In the genomic region with DNA sequence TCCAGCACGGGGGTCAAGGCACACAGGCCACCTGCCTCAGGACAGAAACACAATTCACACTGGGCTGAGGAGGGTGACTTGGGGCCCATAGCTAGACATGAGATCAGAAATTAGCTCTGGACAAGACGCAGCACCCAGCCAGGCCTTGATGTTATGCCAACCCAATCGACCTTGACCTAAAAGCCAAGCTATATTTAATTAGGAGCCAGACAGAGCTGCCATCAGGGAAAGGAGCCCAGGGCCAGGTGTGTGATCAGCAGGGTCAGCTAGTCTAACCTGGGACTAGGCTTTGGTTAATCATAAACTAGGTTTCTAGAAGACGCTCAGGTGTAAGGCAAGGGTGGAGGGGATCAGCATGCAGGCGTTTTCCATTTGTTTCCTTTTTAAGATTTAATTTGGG, we compare ENCODE assay signal across 17 cellular contexts. TPM values are rescaled to one million over a fixed set of nuclear protein-coding genes. Genes with fewer than 3 reads are reported as not detected.
A peak's percentile ranks its signal among the peaks of the same experiment; 100 is the strongest.
DNase-seq lines count a peak whose midpoint lies in the region; ATAC-seq and TF ChIP-seq lines count a peak whose summit lies in the region.
"Had no signal": no experiment of that assay in that cellular context is flagged by ENCODE, and none has a peak within 500 bp of the region (broad histone marks: within the 10 kb centered on the region; RNA-seq: fewer than 3 reads in every experiment).

No MANE protein-coding gene starts in this region.

- peak in 1 of 3 donors; percentile 10 for TF ChIP-seq POLR2A in body of pancreas (IDR thresholded peaks at IDR 0.05)

- no peaks in the 10 kb centered on the region for H3K36me3 ChIP-seq in body of pancreas (replicated peaks in 1 of 2; ENCODE audit: insufficient read depth in 1 of 2, low read depth in 2 of 2)

- intact Hi-C loops in body of pancreas (cut with DNase I) (no loop called here), left colon (cut with DNase I, micrococcal nuclease) (no loop called here)

- H3K27ac ChIP-seq in body of pancreas, result peak overlapping the region; percentile 51 to 71 (median 60)
- H3K27ac ChIP-seq: A549, GM23248 had no signal

- H3K27me3 ChIP-seq in body of pancreas, result no peaks in the 10 kb centered on the region

- ATAC-seq in body of pancreas (peak; percentile 95), left colon (peak; percentile 88), HG03280 (IDR thresholded peaks at IDR 0.05; ENCODE audit: unreplicated experiment) (no peak)
- ATAC-seq: A549, K562, PC-3 had no signal

- no peak for TF ChIP-seq CTCF in body of pancreas (IDR thresholded peaks at IDR 0.05)

- peaks cover 20% of the 10 kb centered on the region for H3K4me1 ChIP-seq in body of pancreas
- H3K4me1 ChIP-seq: A549 had no signal

- 11 to 17% methylated on average over 5 of the region's 5 CpGs for WGBS in body of pancreas, 2 donors

- peak; percentile 53 for DNase-seq in COLO668 (lab: John Stamatoyannopoulos, UW; ENCODE audit: unreplicated experiment)
- DNase-seq in body of pancreas, result peak; percentile 86 to 93 (median 90)
- DNase-seq in left colon, result peak in 1 of 2 donors; percentile 5
- DNase-seq in renal cortical epithelial cell (ENCODE audit: low read depth), result peak; percentile 21
- DNase-seq in AG08395 (ENCODE audit: low spot score), result no peak
- no peak for DNase-seq in EL
- DNase-seq: Calu3, DMS79 treated with DMSO at 0.1 percent for 48 hours, GDM1, GM23248, NCI-H1436 treated with DMSO at 0.1 percent for 48 hours, NCI-H345, NCI-H69, PC-3 had no signal

- H3K9me3 ChIP-seq in body of pancreas, result peaks cover 0 to 3% (median 0%) of the 10 kb centered on the region in 3 donors
- H3K9me3 ChIP-seq: A549 had no signal

- no peak overlapping the region for H3K4me3 ChIP-seq in body of pancreas
- H3K4me3 ChIP-seq: A549, GM23248, K562 had no signal

RNA-seq across cellular contexts. Expression of a gene that starts 23.9 kb away (rescaled TPM):
- total RNA-seq in body of pancreas (100 to 1,000 TPM in 1 of 2 donors, 10 to 100 TPM in 1; 84.0 to 111 TPM), left colon (10 to 100 TPM; 36.7 to 48.6 TPM), renal cortical epithelial cell (49.7 and 90.2 TPM in 2 replicates)

Comparison
In these comparisons a context has a peak if more than half of its experiments do, and no peak if none do; other contexts are left out.
1. DNase-seq: peak in COLO668 (single experiment), body of pancreas (4 of 4) and renal cortical epithelial cell (single experiment); none in AG08395 (single experiment) and EL (single experiment).